Comparison of ENCODE assay signal across 19 cellular contexts in the genomic region with DNA sequence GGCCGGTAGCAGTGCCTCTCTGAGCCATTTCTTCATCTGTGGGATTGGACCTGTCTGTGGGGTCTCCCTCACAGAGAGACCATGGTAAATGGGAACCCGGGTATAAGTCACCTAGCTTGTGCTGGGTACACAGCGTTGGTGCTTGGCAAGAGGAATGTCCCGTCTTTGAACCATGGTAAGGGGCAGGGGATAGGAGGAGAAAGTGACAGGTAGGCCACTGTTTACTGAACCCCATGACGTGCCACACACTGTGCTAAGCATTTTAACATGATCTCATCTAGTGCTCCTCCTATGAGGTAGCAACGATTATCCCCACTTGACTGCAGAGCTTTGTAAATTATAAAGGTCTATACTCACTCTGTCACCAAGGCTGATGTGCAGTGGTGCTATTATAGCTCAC. TPM values are rescaled to one million over a fixed set of nuclear protein-coding genes. Genes with fewer than 3 reads are reported as not detected.
DNase-seq lines count a peak whose midpoint lies in the region; ATAC-seq and TF ChIP-seq lines count a peak whose summit lies in the region.
"Had no signal": no experiment of that assay in that cellular context is flagged by ENCODE, and none has a peak within 500 bp of the region (broad histone marks: within the 10 kb centered on the region; RNA-seq: fewer than 3 reads in every experiment).

No MANE protein-coding gene starts in this region.

- no peaks in the 10 kb centered on the region for H3K9me3 ChIP-seq in ascending aorta
- H3K9me3 ChIP-seq in esophagus muscularis mucosa = no peaks in the 10 kb centered on the region
- H3K9me3 ChIP-seq in gastrocnemius medialis = no peaks in the 10 kb centered on the region
- H3K9me3 ChIP-seq in tibial artery = no peaks in the 10 kb centered on the region
- H3K9me3 ChIP-seq in Karpas-422 (ENCODE audit: low read length) = no peaks in the 10 kb centered on the region
- H3K9me3 ChIP-seq: BE2C had no signal

- no peak overlapping the region for H2AFZ ChIP-seq in Karpas-422 (ENCODE audit: low read length)

- H3K27me3 ChIP-seq in ascending aorta (no peaks in the 10 kb centered on the region), esophagus muscularis mucosa (peaks cover 0 to 14% (median 0%) of the 10 kb centered on the region in 4 donors), gastrocnemius medialis (no peaks in the 10 kb centered on the region), tibial artery (no peaks in the 10 kb centered on the region), Karpas-422 (ENCODE audit: low read length) (no peaks in the 10 kb centered on the region)
- H3K27me3 ChIP-seq: BE2C had no signal

- H4K20me1 ChIP-seq in Karpas-422 (ENCODE audit: insufficient read depth, low read depth, low read length) = no peaks in the 10 kb centered on the region

- TF ChIP-seq CTCF in ascending aorta (IDR thresholded peaks at IDR 0.05) (no peak), esophagus muscularis mucosa (IDR thresholded peaks at IDR 0.05) (no peak), gastrocnemius medialis (IDR thresholded peaks at IDR 0.05 in 4 of 5, conservative IDR thresholded peaks at IDR 0.05 in 1 of 5) (no peak), tibial artery (IDR thresholded peaks at IDR 0.05) (no peak)

- no peak overlapping the region for H3K4me2 ChIP-seq in Karpas-422 (ENCODE audit: low read depth, low read length, poor library complexity, severe bottlenecking)

- ATAC-seq in gastrocnemius medialis = no peak
- ATAC-seq: K562, PC-3 had no signal

- H3K36me3 ChIP-seq in ascending aorta (no peaks in the 10 kb centered on the region), esophagus muscularis mucosa (no peaks in the 10 kb centered on the region), gastrocnemius medialis (peaks cover 0 to 5% of the 10 kb centered on the region in 2 donors), tibial artery (no peaks in the 10 kb centered on the region), Karpas-422 (ENCODE audit: insufficient read depth, low read length) (no peaks in the 10 kb centered on the region)
- H3K36me3 ChIP-seq: BE2C had no signal

- intact Hi-C loops in ascending aorta (cut with DNase I) = no loop called here
- intact Hi-C loops in esophagus muscularis mucosa (cut with DNase I) = no loop called here
- intact Hi-C loops in gastrocnemius medialis (cut with DNase I; ENCODE audit: low total_unique reads) = loop anchor here (2.0 kb wide), 3 partner anchors 31 to 143 kb away; partner anchors contain the start of gene PCIF1
- intact Hi-C loops in tibial artery (cut with DNase I; ENCODE audit: low total_unique reads) = loop anchor here (10.0 kb wide), 1 partner anchor 137 kb away; no protein-coding TSS in a partner anchor

- no peaks in the 10 kb centered on the region for H3K79me2 ChIP-seq in Karpas-422 (ENCODE audit: low read length)

- no peaks in the 10 kb centered on the region for H3K9me2 ChIP-seq in Karpas-422 (replicated peaks; ENCODE audit: insufficient read depth, low read length)

- H3K27ac ChIP-seq in ascending aorta (peak overlapping the region; percentile 84 to 92), esophagus muscularis mucosa (replicated peaks in 1 of 4) (peak overlapping the region in 3 of 4 donors; percentile 58 to 74 (median 69)), gastrocnemius medialis (peak overlapping the region; percentile 95 to 97 (median 96)), tibial artery (peak overlapping the region; percentile 87 to 97), Karpas-422 (ENCODE audit: low read length) (no peak overlapping the region)

- peaks cover 17 to 45% of the 10 kb centered on the region in 2 donors for H3K4me1 ChIP-seq in ascending aorta
- H3K4me1 ChIP-seq in esophagus muscularis mucosa = peaks cover 26 to 68% (median 47%) of the 10 kb centered on the region in 4 donors
- peaks cover 62 to 65% of the 10 kb centered on the region in 2 donors for H3K4me1 ChIP-seq in gastrocnemius medialis
- peaks cover 0 to 87% (median 52%) of the 10 kb centered on the region in 4 donors for H3K4me1 ChIP-seq in tibial artery
- no peaks in the 10 kb centered on the region for H3K4me1 ChIP-seq in Karpas-422 (ENCODE audit: low read length)
- H3K4me1 ChIP-seq: BE2C had no signal

- in situ Hi-C loops in gastrocnemius medialis (cut with MboI; ENCODE audit: low sequenced_read_pairs in 4 of 4) = loop anchor here in 1 of 4 donors (10.0 kb wide), 1 partner anchor 117 kb away; no protein-coding TSS in a partner anchor

- WGBS in esophagus muscularis mucosa = 90% methylated on average over 6 of the region's 6 CpGs

- TF ChIP-seq EP300 in esophagus muscularis mucosa (IDR thresholded peaks at IDR 0.05) = no peak

- H3K4me3 ChIP-seq in ascending aorta (no peak overlapping the region), esophagus muscularis mucosa (no peak overlapping the region), gastrocnemius medialis (peak overlapping the region in 2 of 4 donors; percentile 43 to 63), tibial artery (no peak overlapping the region), Karpas-422 (ENCODE audit: low read length) (no peak overlapping the region)
- H3K4me3 ChIP-seq: K562 had no signal

- TF ChIP-seq POLR2A in esophagus muscularis mucosa (IDR thresholded peaks at IDR 0.05; ENCODE audit: low read depth) = no peak
- no peak for TF ChIP-seq POLR2A in gastrocnemius medialis (IDR thresholded peaks at IDR 0.05)

- no peak overlapping the region for H3K9ac ChIP-seq in Karpas-422 (ENCODE audit: low read length)

- DNase-seq in ascending aorta (ENCODE audit: low spot score in 2 of 2) (no peak), esophagus muscularis mucosa (ENCODE audit: extremely low spot score) (no peak), gastrocnemius medialis (no peak), tibial artery (no peak), T-helper 1 cell (no peak), Karpas-422 (no peak), NCI-H1105 (lab: John Stamatoyannopoulos, UW) (no peak)
- DNase-seq: BE2C; CD4-positive, CD25-positive, alpha-beta regulatory T cell; EL; GF-D8; GOT3; NCI-H1694; NCI-H2081; NCI-H2171; PC-3; SHP77 had no signal

RNA-seq across cellular contexts. Expression of gene TNNC2, which starts 0.6 kb away (rescaled TPM):
- total RNA-seq in ascending aorta (not detected), esophagus muscularis mucosa (1 to 10 TPM in 3 of 4 donors, under 1 TPM in 1; 0.46 to 3.1 (median 1.8) TPM), gastrocnemius medialis (1,000 to 10,000 TPM; 2,919 to 3,968 (median 3,006) TPM)
- total RNA-seq in Karpas-422 (2014; rRNA removed; shearing (Covaris generic); ENCODE audit: low replicate concordance) = not detected in 2 replicates
- total RNA-seq: A673, K562, PC-3 had no signal

RNA-seq across cellular contexts. Expression of gene SNX21, which starts 5.9 kb away (rescaled TPM):
- total RNA-seq in ascending aorta (182 TPM), esophagus muscularis mucosa (10 to 100 TPM; 54.0 to 78.5 (median 63.5) TPM), gastrocnemius medialis (100 to 1,000 TPM in 2 of 4 donors, 10 to 100 TPM in 2; 35.8 to 114 (median 79.0) TPM)
- not detected in 2 replicates for total RNA-seq in Karpas-422 (2014; rRNA removed; shearing (Covaris generic); ENCODE audit: low replicate concordance)

RNA-seq across cellular contexts. Expression of gene UBE2C, which starts 15.3 kb away (rescaled TPM):
- total RNA-seq in ascending aorta (not detected), esophagus muscularis mucosa (1 to 10 TPM in 1 of 4 donors, under 1 TPM in 2, not detected in 1; 0.83 to 2.7 (median 0.91) TPM), gastrocnemius medialis (under 1 TPM in 1 of 4 donors, not detected in 3; 0.84 TPM)
- 124 and 141 TPM in 2 replicates for total RNA-seq in Karpas-422 (2014; rRNA removed; shearing (Covaris generic); ENCODE audit: low replicate concordance)

RNA-seq across cellular contexts. Expression of gene ACOT8, which starts 29.5 kb away (rescaled TPM):
- total RNA-seq in ascending aorta (34.4 TPM), esophagus muscularis mucosa (10 to 100 TPM; 30.0 to 41.9 (median 33.7) TPM), gastrocnemius medialis (10 to 100 TPM; 32.3 to 66.2 (median 41.4) TPM)
- total RNA-seq in Karpas-422 (2014; rRNA removed; shearing (Covaris generic); ENCODE audit: low replicate concordance) = 93.7 and 96.4 TPM in 2 replicates

RNA-seq across cellular contexts. Expression of gene ZSWIM3, which starts 29.7 kb away (rescaled TPM):
- total RNA-seq in ascending aorta (6.8 TPM), esophagus muscularis mucosa (1 to 10 TPM; 2.1 to 5.4 (median 4.0) TPM), gastrocnemius medialis (1 to 10 TPM; 1.3 to 3.3 (median 2.1) TPM)
- total RNA-seq in Karpas-422 (2014; rRNA removed; shearing (Covaris generic); ENCODE audit: low replicate concordance) = 8.9 and 9.9 TPM in 2 replicates

Comparison
In these comparisons a context has a peak if more than half of its experiments do, and no peak if none do; other contexts are left out.
1. RNA of gene TNNC2, which starts 0.6 kb away (total RNA-seq): 2,919 to 3,968 TPM in gastrocnemius medialis; 0.46 to 3.1 TPM in esophagus muscularis mucosa, not detected in Karpas-422 and not detected in ascending aorta (single experiment); every median in the first group is over 100 times any median in the second.
2. RNA of gene SNX21, which starts 5.9 kb away (total RNA-seq): 182 TPM in ascending aorta (single experiment), 35.8 to 114 TPM in gastrocnemius medialis and 54.0 to 78.5 TPM in esophagus muscularis mucosa; not detected in Karpas-422; every median in the first group is over 10 times any median in the second.
3. RNA of gene UBE2C, which starts 15.3 kb away (total RNA-seq): 124 to 141 TPM in Karpas-422; 0.83 to 2.7 TPM in esophagus muscularis mucosa, 0.84 TPM in gastrocnemius medialis and not detected in ascending aorta (single experiment); every median in the first group is over 10 times any median in the second.
4. intact Hi-C loops: an anchor here in gastrocnemius medialis (2.0 kb wide) and tibial artery (10.0 kb wide); none called in ascending aorta and esophagus muscularis mucosa.